In genomic region chr3:49805367-49805782, GRCh38 we compare ENCODE assay signal across 8 cellular contexts. TPM values are rescaled to one million over a fixed set of nuclear protein-coding genes. Genes with fewer than 3 reads are reported as not detected.
DNase-seq lines count a peak whose midpoint lies in the region; ATAC-seq, FAIRE-seq and TF ChIP-seq lines count a peak whose summit lies in the region.

No MANE protein-coding gene starts in this region.

- peak overlapping the region; percentile 77 for H3K27ac Mint-ChIP-seq in CD4-positive, alpha-beta T cell

- CTCF ChIA-PET in CD4-positive, alpha-beta T cell (lab: Charles Lee) = interaction anchor here (0.6 to 6.2 kb wide), 3 partner anchors 10 to 821 kb away, joined by 3 to 103 read pairs (median 42); partner anchors contain the start of gene UBA7
- CTCF ChIA-PET in K562 (lab: Yijun Ruan, JAX; ENCODE audit: low intra/inter-chr PET ratio) = interaction anchor here (0.9 kb wide), 1 partner anchor 34 kb away, joined by 3 read pairs; no protein-coding TSS in a partner anchor

- H3K9me3 ChIP-seq in CD4-positive, alpha-beta T cell (ENCODE audit: control insufficient read depth, low read length) = no peaks in the 10 kb centered on the region
- no peaks in the 10 kb centered on the region for H3K9me3 ChIP-seq in Loucy (ENCODE audit: insufficient read depth, low read depth, low read length)
- no peaks in the 10 kb centered on the region for H3K9me3 ChIP-seq in K562 (replicated peaks; ENCODE audit: control insufficient read depth, insufficient read depth, low read depth, low read length)

- H3K36me3 Mint-ChIP-seq in CD4-positive, alpha-beta T cell (ENCODE audit: low read depth) = peaks cover 29% of the 10 kb centered on the region

- peaks cover 2% of the 10 kb centered on the region for H3K9me1 ChIP-seq in K562 (ENCODE audit: control insufficient read depth, insufficient read depth, low read length)

- no peak for ATAC-seq in CD4-positive, alpha-beta T cell (ENCODE audit: poor library complexity)
- ATAC-seq in K562 (no peak), left lobe of liver (no peak), HG02571 (IDR thresholded peaks at IDR 0.05; ENCODE audit: unreplicated experiment) (no peak), HG02642 (IDR thresholded peaks at IDR 0.05; ENCODE audit: poor library complexity, unreplicated experiment) (no peak)

- intact Hi-C loops in CD4-positive, alpha-beta T cell (cut with DNase I, micrococcal nuclease) = loop anchor here in 1 of 2 experiments (10.0 kb wide), 1 partner anchor 279 kb away; the partner anchor contains the start of gene RBM5
- intact Hi-C loops in K562 (cut with micrococcal nuclease) = no loop called here

- FAIRE-seq in K562 (lab: Jason Lieb, UNC) = no peak

- no peak for TF ChIP-seq CTCF in CD4-positive, alpha-beta T cell (IDR thresholded peaks at IDR 0.05)
- no peak for TF ChIP-seq CTCF in Loucy (conservative IDR thresholded peaks at IDR 0.05; ENCODE audit: low read length)
- no peak for TF ChIP-seq CTCF in K562 (IDR thresholded peaks at IDR 0.05 in 2 of 3, conservative IDR thresholded peaks at IDR 0.05 in 1 of 3; ENCODE audit: insufficient read depth in 2 of 3, low read depth in 1 of 3, low read length in 3 of 3)

- no TSS peak for BruUV-seq in K562 (replicated peaks; lab: Mats Ljungman, UMichigan)

- H3K4me3 ChIP-seq in Loucy (ENCODE audit: low read length, poor library complexity, severe bottlenecking) (peak overlapping the region; percentile 88), K562 (no peak overlapping the region; the same call in 1 of the 2 replicates)

- no peaks in the 10 kb centered on the region for H3K36me3 ChIP-seq in Loucy (ENCODE audit: insufficient read depth, low read length)
- H3K36me3 ChIP-seq in K562 (ENCODE audit: control insufficient read depth, insufficient read depth, low read length) = peaks cover 9% of the 10 kb centered on the region; the same call in 2 of the 3 replicates

- no peaks in the 10 kb centered on the region for H3K9me2 ChIP-seq in Loucy (replicated peaks; ENCODE audit: low read depth, low read length)

- H3K4me2 ChIP-seq in Loucy (ENCODE audit: low read depth, low read length, poor library complexity, severe bottlenecking) (peak overlapping the region; percentile 94), K562 (ENCODE audit: insufficient read depth, low read length) (peak overlapping the region; percentile 53; the same call in 1 of the 2 replicates)

- peaks cover 9% of the 10 kb centered on the region for H3F3A ChIP-seq in Loucy (ENCODE audit: low read depth)

- DNase-seq in CD4-positive, alpha-beta T cell = no peak
- DNase-seq in K562 (ENCODE audit: extremely low read depth in 1 of 4, low spot score in 3 of 4) (no peak), left lobe of liver (ENCODE audit: low spot score) (peak; percentile 48), islet precursor cell (no peak)

- no peaks in the 10 kb centered on the region for H3K9me3 Mint-ChIP-seq in CD4-positive, alpha-beta T cell

- H3K4me1 ChIP-seq in Loucy (ENCODE audit: insufficient read depth, low read length, poor library complexity, severe bottlenecking) (peaks cover 59% of the 10 kb centered on the region), K562 (replicated peaks in 1 of 2; ENCODE audit: control insufficient read depth in 2 of 2, insufficient read depth in 2 of 2, low read length in 2 of 2) (peaks cover 43 to 64% of the 10 kb centered on the region in 2 experiments)

- H2AFZ ChIP-seq in Loucy (ENCODE audit: low read length) (no peak overlapping the region), K562 (ENCODE audit: low read depth, low read length) (no peak overlapping the region)

- peak overlapping the region; percentile 69 for H3K27ac ChIP-seq in CD4-positive, alpha-beta T cell (ENCODE audit: low read depth, low read length)
- H3K27ac ChIP-seq in K562 (ENCODE audit: extremely low read depth, low read depth, low read length) (peak overlapping the region; percentile 75), temporal lobe (ENCODE audit: low read depth, low read length) (peak overlapping the region; percentile 85)

- TF ChIP-seq POLR2A in K562 (conservative IDR thresholded peaks at IDR 0.05) = no peak

- 58% methylated on average over 2 of the region's 3 CpGs for WGBS in K562 (ENCODE audit: insufficient coverage, low coverage, missing lambda C conversion rate)

- peaks cover 35% of the 10 kb centered on the region for H3K79me2 ChIP-seq in Loucy (ENCODE audit: insufficient read depth, low read length)
- H3K79me2 ChIP-seq in K562 (ENCODE audit: control insufficient read depth, insufficient read depth, low read length) = peaks cover 23% of the 10 kb centered on the region

- H3K9ac ChIP-seq in Loucy (ENCODE audit: low read depth, low read length, poor library complexity, severe bottlenecking) (peak overlapping the region; percentile 99), K562 (ENCODE audit: insufficient read depth in 1 of 2, low read depth in 2 of 2, low read length in 2 of 2) (peak overlapping the region; percentile 46 to 85)

- peak overlapping the region; percentile 85 for H3K4me3 Mint-ChIP-seq in CD4-positive, alpha-beta T cell

- peaks cover 4% of the 10 kb centered on the region for H3K27me3 Mint-ChIP-seq in CD4-positive, alpha-beta T cell

- H3K27me3 ChIP-seq in CD4-positive, alpha-beta T cell (ENCODE audit: control insufficient read depth, insufficient read depth, low read length) = no peaks in the 10 kb centered on the region
- H3K27me3 ChIP-seq in Loucy (ENCODE audit: insufficient read depth, low read length, poor library complexity, severe bottlenecking) (no peaks in the 10 kb centered on the region), K562 (ENCODE audit: control insufficient read depth in 2 of 2, insufficient read depth in 2 of 2, low read length in 2 of 2) (no peaks in the 10 kb centered on the region)

- H4K20me1 ChIP-seq in Loucy (ENCODE audit: insufficient read depth, low read length, poor library complexity, severe bottlenecking) = peaks cover 4% of the 10 kb centered on the region
- H4K20me1 ChIP-seq in K562 (replicated peaks; ENCODE audit: control insufficient read depth, insufficient read depth, low read length) = no peaks in the 10 kb centered on the region

- POLR2A ChIA-PET in CD4-positive, alpha-beta T cell (lab: Charles Lee) = interaction anchor here (1.0 to 4.7 kb wide), 3 partner anchors 8 to 34 kb away, joined by 4 to 83 read pairs (median 5); partner anchors contain the start of gene UBA7
- POLR2A ChIA-PET in K562 (lab: Yijun Ruan, JAX) = interaction anchor here (0.6 to 2.4 kb wide), 5 partner anchors 8 to 696 kb away, joined by 3 to 10 read pairs (median 4); partner anchors contain the start of genes IP6K1 and UBA7

- in situ Hi-C loops in K562 (cut with MboI) = no loop called here

- peaks cover 56% of the 10 kb centered on the region for H3K4me1 Mint-ChIP-seq in CD4-positive, alpha-beta T cell (ENCODE audit: low read depth)

- TF ChIP-seq EP300 in K562 (IDR thresholded peaks at IDR 0.05; ENCODE audit: low read length) = no peak

- TF ChIP-seq RAD21 in K562 (CRISPR knock-in tag; conservative IDR thresholded peaks at IDR 0.05 in 1 of 2, IDR thresholded peaks at IDR 0.05 in 1 of 2) = no peak

RNA-seq across cellular contexts. Expression of gene INKA1, which starts 2.3 kb away (rescaled TPM):
- total RNA-seq in CD4-positive, alpha-beta T cell = under 1 TPM; 0.85 to 0.87 TPM
- 1.3 and 12.1 TPM in 2 replicates for total RNA-seq in K562 (2011; cell fraction: chromatin; rRNA removed; ENCODE audit: low replicate concordance)
- total RNA-seq in K562 (2011; cell fraction: nucleolus; rRNA removed) = 12.7 and 12.9 TPM in 2 replicates
- total RNA-seq in K562 (2011; cell fraction: nucleoplasm; rRNA removed) = 7.2 TPM in 2 replicates
- 13.6 and 13.9 TPM in 2 replicates for total RNA-seq in K562 (2014; rRNA removed)
- 1.1 and 1.9 TPM in 2 replicates for total RNA-seq in K562 (2014; rRNA removed; fragmentation: Illumina TruSeq; extraction: Trizol)
- total RNA-seq in K562 (2015; rRNA removed; fragmentation: Illumina TruSeq; extraction: Trizol) = 6.7 and 7.6 TPM in 2 replicates
- 11.1 and 11.2 TPM in 2 replicates for total RNA-seq in K562 (2021)
- polyA plus RNA-seq in K562 (2011; rRNA removed) = 5.2 and 7.2 TPM in 2 replicates
- polyA plus RNA-seq in K562 (2011; cell fraction: cytosol; rRNA removed) = 7.5 and 29.7 TPM in 2 replicates
- polyA plus RNA-seq in K562 (2011; cell fraction: nucleus; rRNA removed) = 5.6 and 11.3 TPM in 2 replicates
- polyA plus RNA-seq in K562 (2012) = 9.2 and 11.0 TPM in 2 replicates
- 3.9 and 7.5 TPM in 2 replicates for polyA plus RNA-seq in K562 (2014; fragmentation: Illumina TruSeq; extraction: Trizol)
- 1 to 10 TPM in 1 of 2 experiments, under 1 TPM in 1; 0.55 to 1.2 TPM for polyA plus RNA-seq in K562 (2014; fragmentation: Nextera tagmentation; extraction: Ambion mirVana)
- polyA plus RNA-seq in K562 (2014; rRNA removed) = 11.2 and 12.8 TPM in 2 replicates
- polyA minus RNA-seq in K562 (2011; rRNA and poly(A)+ RNA removed) = 2.6 and 5.5 TPM in 2 replicates
- 6.2 and 9.4 TPM in 2 replicates for polyA minus RNA-seq in K562 (2011; cell fraction: cytosol; rRNA and poly(A)+ RNA removed)
- polyA minus RNA-seq in K562 (2011; cell fraction: nucleus; rRNA and poly(A)+ RNA removed) = 10.9 and 11.8 TPM in 2 replicates
- total RNA-seq in left lobe of liver = 0.63 TPM
- 6.4 TPM for total RNA-seq in temporal lobe

RNA-seq across cellular contexts. Expression of gene CDHR4, which starts 5.7 kb away (rescaled TPM):
- total RNA-seq in CD4-positive, alpha-beta T cell = under 1 TPM in 1 of 2 experiments, not detected in 1; 0.17 TPM
- total RNA-seq in K562 (2011; cell fraction: chromatin; rRNA removed; ENCODE audit: low replicate concordance) = 0.93 and 2.2 TPM in 2 replicates
- 0.79 and 1.0 TPM in 2 replicates for total RNA-seq in K562 (2011; cell fraction: nucleolus; rRNA removed)
- total RNA-seq in K562 (2011; cell fraction: nucleoplasm; rRNA removed) = 1.3 and 1.5 TPM in 2 replicates
- total RNA-seq in K562 (2014; rRNA removed) = not detected in 2 replicates
- not detected in 2 replicates for total RNA-seq in K562 (2014; rRNA removed; fragmentation: Illumina TruSeq; extraction: Trizol)
- total RNA-seq in K562 (2015; rRNA removed; fragmentation: Illumina TruSeq; extraction: Trizol) = not detected in 2 replicates
- total RNA-seq in K562 (2021) = not detected in 2 replicates
- polyA plus RNA-seq in K562 (2011; rRNA removed) = 0.21 and 0.27 TPM in 2 replicates
- polyA plus RNA-seq in K562 (2011; cell fraction: cytosol; rRNA removed) = 0.16 and 0.22 TPM in 2 replicates
- 1.6 and 4.2 TPM in 2 replicates for polyA plus RNA-seq in K562 (2011; cell fraction: nucleus; rRNA removed)
- 0.16 and 0.21 TPM in 2 replicates for polyA plus RNA-seq in K562 (2012)
- polyA plus RNA-seq in K562 (2014; fragmentation: Illumina TruSeq; extraction: Trizol) = 0.11 TPM in 1 of 2 replicates, not detected in the other
- polyA plus RNA-seq in K562 (2014; fragmentation: Nextera tagmentation; extraction: Ambion mirVana) = not detected
- 0.28 TPM in 1 of 2 replicates, not detected in the other for polyA plus RNA-seq in K562 (2014; rRNA removed)
- polyA minus RNA-seq in K562 (2011; rRNA and poly(A)+ RNA removed) = not detected in 2 replicates
- not detected in 2 replicates for polyA minus RNA-seq in K562 (2011; cell fraction: cytosol; rRNA and poly(A)+ RNA removed)
- 0.54 and 0.56 TPM in 2 replicates for polyA minus RNA-seq in K562 (2011; cell fraction: nucleus; rRNA and poly(A)+ RNA removed)
- not detected for total RNA-seq in left lobe of liver
- total RNA-seq in temporal lobe = under 0.01 TPM

RNA-seq across cellular contexts. Expression of gene UBA7, which starts 8.4 kb away (rescaled TPM):
- total RNA-seq in CD4-positive, alpha-beta T cell = 100 to 1,000 TPM; 208 to 213 TPM
- 11.3 and 29.1 TPM in 2 replicates for total RNA-seq in K562 (2011; cell fraction: chromatin; rRNA removed; ENCODE audit: low replicate concordance)
- total RNA-seq in K562 (2011; cell fraction: nucleolus; rRNA removed) = 14.5 and 19.2 TPM in 2 replicates
- total RNA-seq in K562 (2011; cell fraction: nucleoplasm; rRNA removed) = 10.7 and 13.9 TPM in 2 replicates
- total RNA-seq in K562 (2014; rRNA removed) = 2.0 and 2.6 TPM in 2 replicates
- 0.57 and 0.80 TPM in 2 replicates for total RNA-seq in K562 (2014; rRNA removed; fragmentation: Illumina TruSeq; extraction: Trizol)
- 2.5 and 3.0 TPM in 2 replicates for total RNA-seq in K562 (2015; rRNA removed; fragmentation: Illumina TruSeq; extraction: Trizol)
- 3.3 and 3.7 TPM in 2 replicates for total RNA-seq in K562 (2021)
- polyA plus RNA-seq in K562 (2011; rRNA removed) = 2.2 and 3.8 TPM in 2 replicates
- 1.9 and 3.0 TPM in 2 replicates for polyA plus RNA-seq in K562 (2011; cell fraction: cytosol; rRNA removed)
- polyA plus RNA-seq in K562 (2011; cell fraction: nucleus; rRNA removed) = 48.0 and 51.2 TPM in 2 replicates
- 7.0 and 27.5 TPM in 2 replicates for polyA plus RNA-seq in K562 (2012)
- polyA plus RNA-seq in K562 (2014; fragmentation: Illumina TruSeq; extraction: Trizol) = 1.7 and 1.8 TPM in 2 replicates
- under 1 TPM; 0.17 to 0.80 TPM for polyA plus RNA-seq in K562 (2014; fragmentation: Nextera tagmentation; extraction: Ambion mirVana)
- 2.0 and 3.3 TPM in 2 replicates for polyA plus RNA-seq in K562 (2014; rRNA removed)
- 2.1 and 2.6 TPM in 2 replicates for polyA minus RNA-seq in K562 (2011; rRNA and poly(A)+ RNA removed)
- 1.8 TPM in 1 of 2 replicates, not detected in the other for polyA minus RNA-seq in K562 (2011; cell fraction: cytosol; rRNA and poly(A)+ RNA removed)
- polyA minus RNA-seq in K562 (2011; cell fraction: nucleus; rRNA and poly(A)+ RNA removed) = 10.2 and 12.9 TPM in 2 replicates
- 33.2 TPM for total RNA-seq in left lobe of liver
- total RNA-seq in temporal lobe = 3.0 TPM

RNA-seq across cellular contexts. Expression of gene IP6K1, which starts 19.0 kb away (rescaled TPM):
- total RNA-seq in CD4-positive, alpha-beta T cell = 10 to 100 TPM; 33.3 to 36.0 TPM
- 68.0 and 181 TPM in 2 replicates for total RNA-seq in K562 (2011; cell fraction: chromatin; rRNA removed; ENCODE audit: low replicate concordance)
- total RNA-seq in K562 (2011; cell fraction: nucleolus; rRNA removed) = 71.4 and 81.3 TPM in 2 replicates
- total RNA-seq in K562 (2011; cell fraction: nucleoplasm; rRNA removed) = 41.8 and 80.9 TPM in 2 replicates
- total RNA-seq in K562 (2014; rRNA removed) (13.1 and 18.2 TPM in 2 replicates), K562 (2014; rRNA removed; fragmentation: Illumina TruSeq; extraction: Trizol) (7.9 and 10.5 TPM in 2 replicates), K562 (2015; rRNA removed; fragmentation: Illumina TruSeq; extraction: Trizol) (12.0 and 12.9 TPM in 2 replicates), K562 (2021) (29.2 and 31.2 TPM in 2 replicates), left lobe of liver (14.6 TPM), temporal lobe (62.9 TPM)
- polyA plus RNA-seq in K562 (2011; rRNA removed) (27.9 and 31.5 TPM in 2 replicates), K562 (2014; fragmentation: Illumina TruSeq; extraction: Trizol) (13.4 and 16.4 TPM in 2 replicates), K562 (2014; fragmentation: Nextera tagmentation; extraction: Ambion mirVana) (1 to 10 TPM in 1 of 2 experiments, under 1 TPM in 1; 0.46 to 1.9 TPM), K562 (2014; rRNA removed) (15.4 and 15.6 TPM in 2 replicates)
- 18.1 and 28.3 TPM in 2 replicates for polyA plus RNA-seq in K562 (2011; cell fraction: cytosol; rRNA removed)
- polyA plus RNA-seq in K562 (2011; cell fraction: nucleus; rRNA removed) = 20.1 and 35.9 TPM in 2 replicates
- 16.9 and 19.5 TPM in 2 replicates for polyA plus RNA-seq in K562 (2012)
- polyA minus RNA-seq in K562 (2011; rRNA and poly(A)+ RNA removed) = 34.2 and 41.7 TPM in 2 replicates
- polyA minus RNA-seq in K562 (2011; cell fraction: cytosol; rRNA and poly(A)+ RNA removed) = 28.8 and 32.4 TPM in 2 replicates
- 12.5 and 13.9 TPM in 2 replicates for polyA minus RNA-seq in K562 (2011; cell fraction: nucleus; rRNA and poly(A)+ RNA removed)

RNA-seq across cellular contexts. Expression of gene TRAIP, which starts 51.0 kb away (rescaled TPM):
- 1 to 10 TPM; 2.4 TPM for total RNA-seq in CD4-positive, alpha-beta T cell
- total RNA-seq in K562 (2011; cell fraction: chromatin; rRNA removed; ENCODE audit: low replicate concordance) = 34.3 and 75.0 TPM in 2 replicates
- total RNA-seq in K562 (2011; cell fraction: nucleolus; rRNA removed) = 42.7 and 43.7 TPM in 2 replicates
- total RNA-seq in K562 (2011; cell fraction: nucleoplasm; rRNA removed) = 45.4 and 49.5 TPM in 2 replicates
- total RNA-seq in K562 (2014; rRNA removed) = 16.3 and 17.6 TPM in 2 replicates
- total RNA-seq in K562 (2014; rRNA removed; fragmentation: Illumina TruSeq; extraction: Trizol) = 12.3 and 14.3 TPM in 2 replicates
- total RNA-seq in K562 (2015; rRNA removed; fragmentation: Illumina TruSeq; extraction: Trizol) = 14.6 and 17.3 TPM in 2 replicates
- total RNA-seq in K562 (2021) = 20.2 and 24.7 TPM in 2 replicates
- polyA plus RNA-seq in K562 (2011; rRNA removed) = 19.7 and 24.7 TPM in 2 replicates
- 16.5 and 19.4 TPM in 2 replicates for polyA plus RNA-seq in K562 (2011; cell fraction: cytosol; rRNA removed)
- polyA plus RNA-seq in K562 (2011; cell fraction: nucleus; rRNA removed) = 102 and 132 TPM in 2 replicates
- polyA plus RNA-seq in K562 (2012) = 15.0 and 20.5 TPM in 2 replicates
- 20.4 and 21.2 TPM in 2 replicates for polyA plus RNA-seq in K562 (2014; fragmentation: Illumina TruSeq; extraction: Trizol)
- 10 to 100 TPM; 37.5 to 38.6 TPM for polyA plus RNA-seq in K562 (2014; fragmentation: Nextera tagmentation; extraction: Ambion mirVana)
- 17.8 and 23.0 TPM in 2 replicates for polyA plus RNA-seq in K562 (2014; rRNA removed)
- polyA minus RNA-seq in K562 (2011; rRNA and poly(A)+ RNA removed) = 19.3 and 27.0 TPM in 2 replicates
- 9.0 and 12.7 TPM in 2 replicates for polyA minus RNA-seq in K562 (2011; cell fraction: cytosol; rRNA and poly(A)+ RNA removed)
- polyA minus RNA-seq in K562 (2011; cell fraction: nucleus; rRNA and poly(A)+ RNA removed) = 19.9 and 23.3 TPM in 2 replicates
- 0.75 TPM for total RNA-seq in left lobe of liver
- 1.7 TPM for total RNA-seq in temporal lobe
